11 cellular contexts compared by ENCODE assay signal in genomic region chr2:179963626-179964025, GRCh38. TPM values are rescaled to one million over a fixed set of nuclear protein-coding genes. Genes with fewer than 3 reads are reported as not detected.
DNase-seq lines count a peak whose midpoint lies in the region; FAIRE-seq and TF ChIP-seq lines count a peak whose summit lies in the region.
"Had no signal": no experiment of that assay in that cellular context is flagged by ENCODE, and none has a peak within 500 bp of the region (broad histone marks: within the 10 kb centered on the region; RNA-seq: fewer than 3 reads in every experiment).

No MANE protein-coding gene starts in this region.

- H2AFZ ChIP-seq in Karpas-422 (ENCODE audit: low read length) = no peak overlapping the region

- H3K4me3 ChIP-seq in adrenal gland (no peak overlapping the region), Karpas-422 (ENCODE audit: low read length) (no peak overlapping the region)

- TF ChIP-seq CTCF in adrenal gland (IDR thresholded peaks at IDR 0.05) = no peak

- no peaks in the 10 kb centered on the region for H3K27me3 ChIP-seq in adrenal gland
- no peaks in the 10 kb centered on the region for H3K27me3 ChIP-seq in Karpas-422 (ENCODE audit: low read length)

- H3K9me3 ChIP-seq in adrenal gland (replicated peaks in 1 of 3) = no peaks in the 10 kb centered on the region
- H3K9me3 ChIP-seq in Karpas-422 (ENCODE audit: low read length) = no peaks in the 10 kb centered on the region

- H3K79me2 ChIP-seq in Karpas-422 (ENCODE audit: low read length) = peaks cover 7% of the 10 kb centered on the region

- peak overlapping the region in 3 of 5 donors; percentile 4 to 39 (median 37) for H3K27ac ChIP-seq in adrenal gland
- H3K27ac ChIP-seq in Karpas-422 (ENCODE audit: low read length) = no peak overlapping the region

- H3K36me3 ChIP-seq in adrenal gland (replicated peaks in 1 of 2) (peaks cover 0 to 12% of the 10 kb centered on the region in 2 donors), Karpas-422 (ENCODE audit: insufficient read depth, low read length) (peaks cover 45% of the 10 kb centered on the region)

- 80 to 90% (median 86%) methylated on average over 4 of the region's 4 CpGs for WGBS in adrenal gland, 4 donors

- peaks cover 0 to 20% of the 10 kb centered on the region in 2 donors for H3K4me1 ChIP-seq in adrenal gland (replicated peaks in 1 of 2)
- H3K4me1 ChIP-seq in Karpas-422 (ENCODE audit: low read length) = no peaks in the 10 kb centered on the region

- H3K9me2 ChIP-seq in Karpas-422 (replicated peaks; ENCODE audit: insufficient read depth, low read length) = no peaks in the 10 kb centered on the region

- no peak overlapping the region for H3K4me2 ChIP-seq in Karpas-422 (ENCODE audit: low read depth, low read length, poor library complexity, severe bottlenecking)

- intact Hi-C loops in adrenal gland (cut with DNase I) = no loop called here

- peak; percentile 83 for FAIRE-seq in H54 (lab: Jason Lieb, UNC)
- FAIRE-seq: colon had no signal

- no peaks in the 10 kb centered on the region for H4K20me1 ChIP-seq in Karpas-422 (ENCODE audit: insufficient read depth, low read depth, low read length)

- in situ Hi-C loops in G401 (cut with HindIII; ENCODE audit: low sequenced_read_pairs) = no loop called here

- no peak overlapping the region for H3K9ac ChIP-seq in Karpas-422 (ENCODE audit: low read length)

- DNase-seq in AG08396 (ENCODE audit: low spot score) (peak; percentile 14), H54 (ENCODE audit: insufficient read length, low spot score) (peak; percentile 10), adrenal gland (no peak), hepatic stellate cell (ENCODE audit: low spot score) (peak; percentile 35), G401 (ENCODE audit: low spot score) (no peak), cortex of kidney (lab: John Stamatoyannopoulos, UW) (no peak), Karpas-422 (no peak), cerebellum (ENCODE audit: low spot score) (no peak)
- DNase-seq: COR-L47, H7 had no signal

- TF ChIP-seq POLR2A in H54 (IDR thresholded peaks at IDR 0.05; ENCODE audit: low read depth, low read length) = no peak
- TF ChIP-seq POLR2A in adrenal gland (IDR thresholded peaks at IDR 0.05) = no peak

RNA-seq across cellular contexts. Expression of gene CWC22, which starts 43.5 kb away (rescaled TPM):
- total RNA-seq in adrenal gland (10 to 100 TPM; 11.4 to 17.7 (median 14.9) TPM), cerebellum (19.5 TPM)
- polyA plus RNA-seq in adrenal gland = 10 to 100 TPM in 2 of 3 donors, 1 to 10 TPM in 1; 9.2 to 22.0 (median 12.3) TPM
- 5.7 and 13.2 TPM in 2 replicates for total RNA-seq in G401 (2014; rRNA removed; shearing (Covaris generic))
- 19.3 and 23.7 TPM in 2 replicates for total RNA-seq in Karpas-422 (2014; rRNA removed; shearing (Covaris generic); ENCODE audit: low replicate concordance)

Comparison
In these comparisons a context has a peak if more than half of its experiments do, and no peak if none do; other contexts are left out.
1. DNase-seq: peak in AG08396 (single experiment), H54 (single experiment) and hepatic stellate cell (single experiment); none in adrenal gland (0 of 7), G401 (single experiment), cortex of kidney (single experiment), Karpas-422 (single experiment) and cerebellum (single experiment).